9 cellular contexts compared by ENCODE assay signal in the genomic region with DNA sequence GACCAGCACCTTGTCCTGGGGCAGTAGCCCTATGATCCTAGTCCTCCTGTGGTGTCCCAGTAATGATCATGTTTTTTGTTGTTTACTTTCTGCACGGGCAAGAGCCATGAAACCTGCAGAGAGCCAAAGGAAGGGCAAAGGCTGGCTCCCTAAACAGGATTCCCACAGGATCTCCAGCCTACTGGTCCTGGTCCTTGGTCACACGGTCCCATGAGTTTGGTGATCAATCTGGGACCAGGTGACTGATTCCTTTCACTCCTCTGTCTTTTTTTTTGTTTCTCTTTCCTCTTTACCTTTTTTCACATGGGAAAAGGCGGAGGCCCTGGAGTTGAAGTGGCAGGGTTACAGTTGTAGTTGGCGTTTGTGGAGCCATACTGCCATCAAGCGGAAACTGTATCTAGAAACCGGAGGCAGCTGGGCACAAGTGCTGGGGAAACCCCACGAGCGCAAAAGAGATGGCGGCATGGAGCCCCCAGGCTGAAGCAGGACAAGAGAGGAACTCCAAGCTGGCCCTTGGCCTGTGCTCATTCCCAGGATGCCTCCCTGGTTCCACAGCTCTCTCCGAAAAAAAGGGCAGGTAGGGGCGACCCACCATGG. TPM values are rescaled to one million over a fixed set of nuclear protein-coding genes. Genes with fewer than 3 reads are reported as not detected.
DNase-seq lines count a peak whose midpoint lies in the region; ATAC-seq, FAIRE-seq and TF ChIP-seq lines count a peak whose summit lies in the region.
"Had no signal": no experiment of that assay in that cellular context is flagged by ENCODE, and none has a peak within 500 bp of the region (broad histone marks: within the 10 kb centered on the region; RNA-seq: fewer than 3 reads in every experiment).

No MANE protein-coding gene starts in this region.

- H3K4me1 ChIP-seq in SK-N-SH (ENCODE audit: control insufficient read depth in 1 of 2, insufficient read depth in 2 of 2, low read depth in 1 of 2, low read length in 1 of 2) (peaks cover 0 to 15% of the 10 kb centered on the region in 2 experiments; a peak in 1 of 4 replicates), colonic mucosa (peaks cover 7% of the 10 kb centered on the region), small intestine (ENCODE audit: control insufficient read depth in 2 of 2, insufficient read depth in 1 of 2, low read depth in 1 of 2, low read length in 1 of 2) (no peaks in the 10 kb centered on the region)

- peaks cover 6% of the 10 kb centered on the region for H3K9me3 Mint-ChIP-seq in glutamatergic neuron (ENCODE audit: unreplicated experiment)

- peak overlapping the region; percentile 72 for H3K4me2 ChIP-seq in SK-N-SH

- no peak for FAIRE-seq in small intestine (lab: Jason Lieb, UNC)

- H3K27me3 ChIP-seq in SK-N-SH (ENCODE audit: insufficient read depth) (no peaks in the 10 kb centered on the region), colonic mucosa (no peaks in the 10 kb centered on the region), small intestine (ENCODE audit: control insufficient read depth in 2 of 2, insufficient read depth in 2 of 2, low read length in 2 of 2) (no peaks in the 10 kb centered on the region)

- POLR2A ChIA-PET in SK-N-SH (lab: Yijun Ruan, JAX): no interaction called here

- H3K9ac ChIP-seq in SK-N-SH (peak overlapping the region; percentile 27; the same call in 1 of the 2 replicates), colonic mucosa (ENCODE audit: low read depth in 2 of 2, low read length in 2 of 2) (peak overlapping the region in 1 of 2 donors; percentile 43)

- no peaks in the 10 kb centered on the region for H3K79me2 ChIP-seq in SK-N-SH (ENCODE audit: insufficient read depth)

- peak; percentile 63 for DNase-seq in SK-N-SH
- peak; percentile 86 for DNase-seq in colonic mucosa
- DNase-seq in posterior cingulate gyrus: peak in 9 of 10 donors; percentile 46 to 97 (median 86)
- no peak for DNase-seq in small intestine
- no peak for DNase-seq in NCI-H2227 (lab: John Stamatoyannopoulos, UW; ENCODE audit: unreplicated experiment)
- DNase-seq in glutamatergic neuron: no peak

- TF ChIP-seq CTCF in SK-N-SH (IDR thresholded peaks at IDR 0.05): peak; percentile 50
- TF ChIP-seq CTCF in colonic mucosa (IDR thresholded peaks at IDR 0.05): peak; percentile 20
- TF ChIP-seq CTCF in glutamatergic neuron (IDR thresholded peaks at IDR 0.05; ENCODE audit: partially characterized antibody, unreplicated experiment): no peak

- no peak overlapping the region for H3K27ac Mint-ChIP-seq in glutamatergic neuron (ENCODE audit: unreplicated experiment)

- no peaks in the 10 kb centered on the region for H3K9me2 ChIP-seq in SK-N-SH

- TF ChIP-seq RAD21 in SK-N-SH (IDR thresholded peaks at IDR 0.05; ENCODE audit: low read length): peak; percentile 79

- H3K9me3 ChIP-seq in SK-N-SH (no peaks in the 10 kb centered on the region), colonic mucosa (no peaks in the 10 kb centered on the region), small intestine (ENCODE audit: control insufficient read depth, low read depth) (no peaks in the 10 kb centered on the region)

- H2AFZ ChIP-seq in SK-N-SH (ENCODE audit: low read depth): peak overlapping the region; percentile 80

- peaks cover 23% of the 10 kb centered on the region for H3K4me1 Mint-ChIP-seq in glutamatergic neuron (ENCODE audit: low read depth, unreplicated experiment)

- peak; percentile 28 for ATAC-seq in GM18907 (IDR thresholded peaks at IDR 0.05; ENCODE audit: unreplicated experiment)
- no peak for ATAC-seq in HG03159 (IDR thresholded peaks at IDR 0.05; ENCODE audit: unreplicated experiment)

- H3K36me3 Mint-ChIP-seq in glutamatergic neuron (ENCODE audit: unreplicated experiment): peaks cover 8% of the 10 kb centered on the region

- H3K4me3 ChIP-seq in SK-N-SH (ENCODE audit: low read depth in 2 of 2, low read length in 1 of 2) (peak overlapping the region; percentile 50 to 54), colonic mucosa (peak overlapping the region; percentile 53), small intestine (ENCODE audit: low read depth in 1 of 2, low read length in 2 of 2) (peak overlapping the region in 1 of 2 donors; percentile 36)
- H3K4me3 ChIP-seq: K562 had no signal

- peaks cover 8% of the 10 kb centered on the region for H3F3A ChIP-seq in SK-N-SH (replicated peaks; ENCODE audit: insufficient read depth)

- H3K36me3 ChIP-seq in SK-N-SH (replicated peaks in 1 of 2; ENCODE audit: control insufficient read depth in 1 of 2, insufficient read depth in 2 of 2, low read length in 1 of 2) (peaks cover 0 to 3% of the 10 kb centered on the region in 2 experiments), colonic mucosa (no peaks in the 10 kb centered on the region), small intestine (ENCODE audit: control insufficient read depth in 2 of 2, insufficient read depth in 2 of 2, low read length in 2 of 2) (no peaks in the 10 kb centered on the region)

- H3K27ac ChIP-seq in SK-N-SH (ENCODE audit: low read depth in 2 of 2, low read length in 1 of 2) (peak overlapping the region; percentile 16 to 86; a peak in 3 of 4 replicates), colonic mucosa (peak overlapping the region; percentile 71), small intestine (ENCODE audit: low read depth in 1 of 2, low read length in 1 of 2) (peak overlapping the region in 1 of 2 donors; percentile 28)

- H4K20me1 ChIP-seq in SK-N-SH (ENCODE audit: insufficient read depth): peaks cover 5% of the 10 kb centered on the region

- TF ChIP-seq EP300 in SK-N-SH (IDR thresholded peaks at IDR 0.05; ENCODE audit: borderline replicate concordance in 1 of 2, low read depth in 1 of 2, low read length in 1 of 2): no peak

- WGBS in SK-N-SH (ENCODE audit: low lambda C conversion rate): 49% methylated on average over 9 of the region's 11 CpGs
- 51 to 78% (median 69%) methylated on average over 10 to 11 of the region's 11 CpGs for WGBS in small intestine, 3 donors

- intact Hi-C loops in colonic mucosa (cut with DNase I): no loop called here
- intact Hi-C loops in posterior cingulate gyrus (cut with DNase I): no loop called here

- H3K27me3 Mint-ChIP-seq in glutamatergic neuron (ENCODE audit: unreplicated experiment): peaks cover 13% of the 10 kb centered on the region

- CTCF ChIA-PET in SK-N-SH (lab: Yijun Ruan, JAX): interaction anchor here (0.6 to 2.0 kb wide), 10 partner anchors 18 to 691 kb away, joined by 3 to 25 read pairs (median 4); no protein-coding TSS in a partner anchor

- no peak overlapping the region for H3K4me3 Mint-ChIP-seq in glutamatergic neuron (ENCODE audit: unreplicated experiment)

TF ChIP-seq in SK-N-SH, 30 proteins besides CTCF, POLR2A, EP300 and RAD21:
- no peak for TF ChIP-seq FOXJ3 (CRISPR knock-in tag; IDR thresholded peaks at IDR 0.05)
- TF ChIP-seq YY1 (IDR thresholded peaks at IDR 0.05; ENCODE audit: low read depth): no peak
- no peak for TF ChIP-seq ZBTB33 (IDR thresholded peaks at IDR 0.05; ENCODE audit: borderline replicate concordance, low read depth)
- TF ChIP-seq GABPA (IDR thresholded peaks at IDR 0.05; ENCODE audit: low read depth): no peak
- no peak for TF ChIP-seq CHD2 (IDR thresholded peaks at IDR 0.05; ENCODE audit: low read length, partially characterized antibody)
- TF ChIP-seq POLR2AphosphoS5 (IDR thresholded peaks at IDR 0.05; ENCODE audit: low read depth, low read length): no peak
- no peak for TF ChIP-seq NFIC (IDR thresholded peaks at IDR 0.05; ENCODE audit: borderline replicate concordance)
- TF ChIP-seq EZH2phosphoT487 (IDR thresholded peaks at IDR 0.05; ENCODE audit: borderline replicate concordance, low read depth): no peak
- peak; percentile 27; the same call in 1 of the 2 replicates for TF ChIP-seq MXI1 (IDR thresholded peaks at IDR 0.05; ENCODE audit: low read depth, low read length)

RNA-seq across cellular contexts. Expression of gene NBDY, which starts 34.6 kb away (rescaled TPM):
- polyA plus RNA-seq in SK-N-SH (2012; rRNA removed) (56.0 and 68.2 TPM in 2 replicates), small intestine (10 to 100 TPM; 11.9 to 24.5 (median 17.3) TPM)
- polyA plus RNA-seq in SK-N-SH (2012; cell fraction: cytosol; rRNA removed): 58.8 and 73.1 TPM in 2 replicates
- 18.5 and 24.0 TPM in 2 replicates for polyA plus RNA-seq in SK-N-SH (2012; cell fraction: nucleus; rRNA removed)
- total RNA-seq in colonic mucosa (10 to 100 TPM; 17.6 to 23.3 TPM), glutamatergic neuron (ENCODE audit: unreplicated experiment) (53.6 TPM)

Comparison
In these comparisons a context has a peak if more than half of its experiments do, and no peak if none do; other contexts are left out.
1. DNase-seq: peak in SK-N-SH (single experiment), colonic mucosa (single experiment) and posterior cingulate gyrus (9 of 10); none in small intestine (single experiment), NCI-H2227 (single experiment) and glutamatergic neuron (single experiment).